Comparison of ENCODE assay signal across 14 cellular contexts in genomic region chr11:37712246-37712645, GRCh38.
A peak's percentile ranks its signal among the peaks of the same experiment; 100 is the strongest.
DNase-seq lines count a peak whose midpoint lies in the region; ATAC-seq and TF ChIP-seq lines count a peak whose summit lies in the region.
"Had no signal": no experiment of that assay in that cellular context is flagged by ENCODE, and none has a peak within 500 bp of the region (broad histone marks: within the 10 kb centered on the region; RNA-seq: fewer than 3 reads in every experiment).

No MANE protein-coding gene starts in this region.

- H3K27me3 Mint-ChIP-seq in T-helper 17 cell: no peaks in the 10 kb centered on the region
- H3K27me3 Mint-ChIP-seq: central memory CD8-positive, alpha-beta T cell had no signal

- H3K9ac ChIP-seq in NT2/D1 (ENCODE audit: insufficient read length, low read depth): no peak overlapping the region

- H3K36me3 Mint-ChIP-seq in T-helper 17 cell (ENCODE audit: low read depth): no peaks in the 10 kb centered on the region

- no peaks in the 10 kb centered on the region for H3K4me1 ChIP-seq in NT2/D1 (ENCODE audit: insufficient read depth, insufficient read length)
- H3K4me1 ChIP-seq: right atrium auricular region, upper lobe of left lung had no signal

- no peak for TF ChIP-seq POLR2A in GM18505 (IDR thresholded peaks at IDR 0.05; ENCODE audit: borderline replicate concordance, extremely low read depth, insufficient read depth, insufficient read length)

- H3K9me3 ChIP-seq in NT2/D1 (ENCODE audit: insufficient read depth, low read length) (no peaks in the 10 kb centered on the region), T-helper 17 cell (ENCODE audit: control insufficient read depth, low read length, poor library complexity, severe bottlenecking) (no peaks in the 10 kb centered on the region)
- H3K9me3 ChIP-seq: right atrium auricular region, upper lobe of left lung had no signal

- peak; percentile 32 for TF ChIP-seq CTCF in epithelial cell of esophagus (IDR thresholded peaks at IDR 0.05; ENCODE audit: insufficient read depth, low read depth, low read length, missing control alignments)

- DNase-seq in NCI-H748 (lab: John Stamatoyannopoulos, UW; ENCODE audit: unreplicated experiment): peak; percentile 18
- DNase-seq in NCI-H748 treated with DMSO at 0.1 percent for 48 hours (lab: John Stamatoyannopoulos, UW): no peak
- DNase-seq in NT2/D1 (ENCODE audit: low read depth, low spot score): peak; percentile 52
- peak; percentile 6 for DNase-seq in epithelial cell of esophagus (ENCODE audit: low read depth)
- peak; percentile 50 for DNase-seq in retina
- DNase-seq in T-helper 17 cell: no peak
- DNase-seq in HCEC 1CT: no peak
- DNase-seq: activated T-cell treated with anti-CD3 and anti-CD28 coated beads, Interleukin-2, amount 50 U/mL, for 72 hours; KG1; upper lobe of left lung had no signal

- no peak for ATAC-seq in T-helper 17 cell
- no peak for ATAC-seq in GM18505 (IDR thresholded peaks at IDR 0.05; ENCODE audit: unreplicated experiment)
- ATAC-seq: activated T-cell treated with anti-CD3 and anti-CD28 coated beads, Interleukin-2, amount 50 U/mL, for 72 hours had no signal

- no peaks in the 10 kb centered on the region for H3K4me1 Mint-ChIP-seq in T-helper 17 cell
- H3K4me1 Mint-ChIP-seq: central memory CD8-positive, alpha-beta T cell had no signal

- H3K36me3 ChIP-seq in NT2/D1 (ENCODE audit: insufficient read depth, insufficient read length, low read length): no peaks in the 10 kb centered on the region
- H3K36me3 ChIP-seq: right atrium auricular region, upper lobe of left lung had no signal

- no peak overlapping the region for H3K27ac Mint-ChIP-seq in T-helper 17 cell
- H3K27ac Mint-ChIP-seq: activated T-cell treated with anti-CD3 and anti-CD28 coated beads, Interleukin-2, amount 50 U/mL, for 72 hours had no signal

- H3K4me3 Mint-ChIP-seq in T-helper 17 cell: no peak overlapping the region
- H3K4me3 Mint-ChIP-seq: activated T-cell treated with anti-CD3 and anti-CD28 coated beads, Interleukin-2, amount 50 U/mL, for 72 hours; central memory CD8-positive, alpha-beta T cell had no signal

- H3K27me3 ChIP-seq in NT2/D1 (ENCODE audit: insufficient read depth, insufficient read length): no peaks in the 10 kb centered on the region
- H3K27me3 ChIP-seq: right atrium auricular region, upper lobe of left lung had no signal

- H3K4me3 ChIP-seq in NT2/D1 (ENCODE audit: insufficient read length, low read depth) (no peak overlapping the region), epithelial cell of esophagus (ENCODE audit: low read length) (no peak overlapping the region)
- H3K4me3 ChIP-seq: lung, right atrium auricular region, upper lobe of left lung had no signal

Comparison
In these comparisons a context has a peak if more than half of its experiments do, and no peak if none do; other contexts are left out.
1. DNase-seq: peak in NCI-H748 (single experiment), NT2/D1 (single experiment), epithelial cell of esophagus (single experiment) and retina (single experiment); none in NCI-H748 treated with DMSO at 0.1 percent for 48 hours (single experiment), T-helper 17 cell (0 of 3) and HCEC 1CT (single experiment).